In genomic region chr12:18141583-18141982, GRCh38 we compare ENCODE assay signal across 16 cellular contexts. TPM values are rescaled to one million over a fixed set of nuclear protein-coding genes. Genes with fewer than 3 reads are reported as not detected.
A peak's percentile ranks its signal among the peaks of the same experiment; 100 is the strongest.
DNase-seq lines count a peak whose midpoint lies in the region; ATAC-seq, FAIRE-seq and TF ChIP-seq lines count a peak whose summit lies in the region.
"Had no signal": no experiment of that assay in that cellular context is flagged by ENCODE, and none has a peak within 500 bp of the region (broad histone marks: within the 10 kb centered on the region; RNA-seq: fewer than 3 reads in every experiment).

No MANE protein-coding gene starts in this region.

- no peak for TF ChIP-seq POLR2A in A549 (IDR thresholded peaks at IDR 0.05; ENCODE audit: low read length)

- no peaks in the 10 kb centered on the region for H3K9me3 Mint-ChIP-seq in activated naive CD8-positive, alpha-beta T cell treated with anti-CD3 and anti-CD28 coated beads for 36 hours
- H3K9me3 Mint-ChIP-seq: activated naive CD4-positive, alpha-beta T cell treated with anti-CD3 and anti-CD28 coated beads, Interleukin-2, amount 50 U/mL, for 24 hours had no signal

- TF ChIP-seq CTCF in A549 (IDR thresholded peaks at IDR 0.05) (no peak), MM.1S (IDR thresholded peaks at IDR 0.05; ENCODE audit: low read length) (no peak)

- H3K9me3 ChIP-seq in A549 (no peaks in the 10 kb centered on the region), MM.1S (replicated peaks; ENCODE audit: insufficient read depth, low read length) (no peaks in the 10 kb centered on the region)
- H3K9me3 ChIP-seq: SJSA1 had no signal

- CTCF ChIA-PET in A549 (lab: Yijun Ruan, JAX), result no interaction called here

- peak overlapping the region; percentile 25; the same call in 1 of the 2 replicates for H2AFZ ChIP-seq in MM.1S (ENCODE audit: low read length)

- no peak overlapping the region for H3K27ac Mint-ChIP-seq in activated naive CD8-positive, alpha-beta T cell treated with anti-CD3 and anti-CD28 coated beads for 36 hours
- H3K27ac Mint-ChIP-seq: activated naive CD4-positive, alpha-beta T cell treated with anti-CD3 and anti-CD28 coated beads, Interleukin-2, amount 50 U/mL, for 24 hours had no signal

- FAIRE-seq in A549 (lab: Jason Lieb, UNC) (no peak), HTR-8/SVneo (lab: Jason Lieb, UNC) (no peak)

- no peak overlapping the region for H3K9ac ChIP-seq in MM.1S (ENCODE audit: low read length)

- no peaks in the 10 kb centered on the region for H3K27me3 Mint-ChIP-seq in activated naive CD8-positive, alpha-beta T cell treated with anti-CD3 and anti-CD28 coated beads for 36 hours
- H3K27me3 Mint-ChIP-seq: activated naive CD4-positive, alpha-beta T cell treated with anti-CD3 and anti-CD28 coated beads, Interleukin-2, amount 50 U/mL, for 24 hours had no signal

- H3K4me1 ChIP-seq in A549 (0 out of 3 replicates have a peak, but pooled peaks cover 4% of the 10 kb centered on the region), MM.1S (ENCODE audit: low read length) (peaks cover 14% of the 10 kb centered on the region)
- H3K4me1 ChIP-seq: SJSA1 had no signal

- H4K20me1 ChIP-seq in MM.1S (ENCODE audit: insufficient read depth, low read length), result no peaks in the 10 kb centered on the region

- H3K4me1 Mint-ChIP-seq in activated naive CD8-positive, alpha-beta T cell treated with anti-CD3 and anti-CD28 coated beads for 36 hours, result no peaks in the 10 kb centered on the region
- H3K4me1 Mint-ChIP-seq: activated naive CD4-positive, alpha-beta T cell treated with anti-CD3 and anti-CD28 coated beads, Interleukin-2, amount 50 U/mL, for 24 hours had no signal

- no peak for DNase-seq in A549 (ENCODE audit: low read depth in 1 of 2, low spot score in 1 of 2)
- no peak for DNase-seq in MM.1S
- peak; percentile 5 for DNase-seq in amniotic stem cell (lab: John Stamatoyannopoulos, UW)
- DNase-seq in iris pigment epithelial cell (ENCODE audit: low read depth), result peak; percentile 42
- no peak for DNase-seq in activated naive CD8-positive, alpha-beta T cell treated with anti-CD3 and anti-CD28 coated beads for 36 hours
- no peak for DNase-seq in effector CD4-positive, alpha-beta T cell
- DNase-seq in OCI-M1 (lab: John Stamatoyannopoulos, UW), result no peak
- DNase-seq in HTR-8/SVneo (ENCODE audit: insufficient read length, low spot score), result no peak
- DNase-seq: activated CD4-positive, alpha-beta T cell treated with anti-CD3 and anti-CD28 coated beads, Interleukin-2, amount 50 U/mL, for 4 hours; NCI-H2029 had no signal

- no peak for TF ChIP-seq EP300 in A549 (IDR thresholded peaks at IDR 0.05)

- 12% methylated on average over 3 of the region's 3 CpGs for WGBS in A549 (ENCODE audit: missing lambda C conversion rate)

- TF ChIP-seq RAD21 in A549 (conservative IDR thresholded peaks at IDR 0.05 in 1 of 2, IDR thresholded peaks at IDR 0.05 in 1 of 2), result no peak

- no peak overlapping the region for H3K27ac ChIP-seq in A549
- no peak overlapping the region for H3K27ac ChIP-seq in MM.1S (ENCODE audit: low read length)
- H3K27ac ChIP-seq: HL-60, SJSA1 had no signal

- no peaks in the 10 kb centered on the region for H3F3A ChIP-seq in MM.1S (ENCODE audit: insufficient read depth, low read length)

- H3K36me3 Mint-ChIP-seq in activated naive CD8-positive, alpha-beta T cell treated with anti-CD3 and anti-CD28 coated beads for 36 hours, result no peaks in the 10 kb centered on the region
- H3K36me3 Mint-ChIP-seq: activated naive CD4-positive, alpha-beta T cell treated with anti-CD3 and anti-CD28 coated beads, Interleukin-2, amount 50 U/mL, for 24 hours had no signal

- POLR2A ChIA-PET in A549 (lab: Yijun Ruan, JAX), result no interaction called here

- H3K4me3 ChIP-seq in A549, result no peak overlapping the region
- H3K4me3 ChIP-seq in MM.1S (ENCODE audit: low read length), result no peak overlapping the region
- H3K4me3 ChIP-seq: lung, SJSA1, skin epidermis had no signal

- H3K36me3 ChIP-seq in MM.1S (replicated peaks; ENCODE audit: insufficient read depth, low read length), result no peaks in the 10 kb centered on the region
- H3K36me3 ChIP-seq: SJSA1 had no signal

- no peaks in the 10 kb centered on the region for H3K79me2 ChIP-seq in MM.1S (ENCODE audit: low read length)

- no peak overlapping the region for H3K4me3 Mint-ChIP-seq in activated naive CD8-positive, alpha-beta T cell treated with anti-CD3 and anti-CD28 coated beads for 36 hours
- H3K4me3 Mint-ChIP-seq: activated naive CD4-positive, alpha-beta T cell treated with anti-CD3 and anti-CD28 coated beads, Interleukin-2, amount 50 U/mL, for 24 hours had no signal

- H3K9me2 ChIP-seq in MM.1S (replicated peaks; ENCODE audit: insufficient read depth, low read length), result 0 out of 2 replicates have a peak, but pooled peaks cover 2% of the 10 kb centered on the region

- H3K27me3 ChIP-seq in MM.1S (replicated peaks; ENCODE audit: insufficient read depth, low read length), result no peaks in the 10 kb centered on the region
- H3K27me3 ChIP-seq: SJSA1 had no signal

- ATAC-seq in A549, result no peak

- H3K4me2 ChIP-seq in A549 (peak overlapping the region; percentile 21; the same call in 1 of the 3 replicates), MM.1S (ENCODE audit: low read depth, low read length) (no peak overlapping the region)

TF ChIP-seq in A549, 52 proteins besides CTCF, POLR2A, EP300 and RAD21:
- no peak for TF ChIP-seq ESRRA (IDR thresholded peaks at IDR 0.05; ENCODE audit: borderline replicate concordance, low read length)
- TF ChIP-seq FOSL2 (IDR thresholded peaks at IDR 0.05), result no peak
- TF ChIP-seq FOSL2 (CRISPR knock-in tag; IDR thresholded peaks at IDR 0.05), result no peak
- no peak for TF ChIP-seq CBX2 (IDR thresholded peaks at IDR 0.05; ENCODE audit: borderline replicate concordance, low read depth)
- no peak for TF ChIP-seq REST (IDR thresholded peaks at IDR 0.05)
- no peak for TF ChIP-seq ZSCAN20 (CRISPR knock-in tag; IDR thresholded peaks at IDR 0.05)
- no peak for TF ChIP-seq RNF2 (IDR thresholded peaks at IDR 0.05; ENCODE audit: borderline replicate concordance, low read depth)
- TF ChIP-seq RCOR1 (IDR thresholded peaks at IDR 0.05; ENCODE audit: low read depth, low read length), result no peak
- no peak for TF ChIP-seq JUN (IDR thresholded peaks at IDR 0.05)
- no peak for TF ChIP-seq EHMT2 (IDR thresholded peaks at IDR 0.05; ENCODE audit: low read depth)
- no peak for TF ChIP-seq SREBF2 (IDR thresholded peaks at IDR 0.05)
- TF ChIP-seq TP53 (CRISPR knock-in tag; IDR thresholded peaks at IDR 0.05), result no peak
- TF ChIP-seq CHD4 (IDR thresholded peaks at IDR 0.05; ENCODE audit: borderline replicate concordance), result no peak
- no peak for TF ChIP-seq KDM1A (IDR thresholded peaks at IDR 0.05; ENCODE audit: low read depth)
- no peak for TF ChIP-seq EHF (CRISPR knock-in tag; IDR thresholded peaks at IDR 0.05)
- TF ChIP-seq MYC (IDR thresholded peaks at IDR 0.05; ENCODE audit: borderline replicate concordance, low read length), result no peak
- no peak for TF ChIP-seq SMC3 (IDR thresholded peaks at IDR 0.05)
- no peak for TF ChIP-seq HDAC2 (IDR thresholded peaks at IDR 0.05)
- TF ChIP-seq KDM5A (IDR thresholded peaks at IDR 0.05), result no peak
- no peak for TF ChIP-seq NFE2L2 (conservative IDR thresholded peaks at IDR 0.05; ENCODE audit: low read length)

RNA-seq across cellular contexts. Expression of gene RERGL, which starts 51.6 kb away (rescaled TPM):
- polyA plus RNA-seq in A549 (2011; rRNA removed), result not detected in 2 replicates
- not detected in 2 replicates for polyA plus RNA-seq in A549 (2012; cell fraction: cytosol; rRNA removed)
- polyA plus RNA-seq in A549 (2012; cell fraction: nucleus; rRNA removed), result not detected in 2 replicates
- polyA plus RNA-seq in A549 (2017; fragmentation: RNase III; extraction: RNeasy Plus Mini Kit Qiagen cat#74134 plus additional on column Dnase treatment), result not detected in 3 replicates
- not detected in 2 replicates for polyA minus RNA-seq in A549 (2011; rRNA and poly(A)+ RNA removed)
- total RNA-seq in activated naive CD8-positive, alpha-beta T cell treated with anti-CD3 and anti-CD28 coated beads for 36 hours, result not detected
- total RNA-seq: SJSA1 had no signal
- polyA plus RNA-seq: AG04450 had no signal

Comparison
In these comparisons a context has a peak if more than half of its experiments do, and no peak if none do; other contexts are left out.
1. DNase-seq: peak in amniotic stem cell (single experiment) and iris pigment epithelial cell (single experiment); none in A549 (0 of 2), MM.1S (single experiment), activated naive CD8-positive, alpha-beta T cell treated with anti-CD3 and anti-CD28 coated beads for 36 hours (single experiment), effector CD4-positive, alpha-beta T cell (single experiment), OCI-M1 (single experiment) and HTR-8/SVneo (single experiment).